In genomic region chr11:827146-827860, GRCh38 we compare ENCODE assay signal across 8 cellular contexts. TPM values are rescaled to one million over a fixed set of nuclear protein-coding genes. Genes with fewer than 3 reads are reported as not detected.
A peak's percentile ranks its signal among the peaks of the same experiment; 100 is the strongest.
DNase-seq lines count a peak whose midpoint lies in the region; ATAC-seq and TF ChIP-seq lines count a peak whose summit lies in the region.

No MANE protein-coding gene starts in this region.

- peak; percentile 18 for TF ChIP-seq CTCF in endodermal cell (conservative IDR thresholded peaks at IDR 0.05)
- TF ChIP-seq CTCF in parathyroid adenoma (IDR thresholded peaks at IDR 0.05), result no peak

- H3K4me2 ChIP-seq in parathyroid adenoma (ENCODE audit: low read length), result peak overlapping the region; percentile 77

- H3K4me1 Mint-ChIP-seq in stimulated activated naive CD8-positive, alpha-beta T cell treated with anti-CD3 and anti-CD28 coated beads, Interleukin-15, Interleukin-2, amounts not matched to agents 100 ng/mL and 50 ng/mL, for 24 hours (ENCODE audit: low read depth), result peaks cover 30% of the 10 kb centered on the region
- peaks cover 22% of the 10 kb centered on the region for H3K4me1 Mint-ChIP-seq in endodermal cell

- H3K4me3 ChIP-seq in endodermal cell (ENCODE audit: low read length), result peak overlapping the region; percentile 68
- peak overlapping the region; percentile 49 for H3K4me3 ChIP-seq in parathyroid adenoma (ENCODE audit: low read depth, low read length)

- H3K27ac ChIP-seq in endodermal cell (ENCODE audit: low read depth, low read length), result no peak overlapping the region
- H3K27ac ChIP-seq in parathyroid adenoma, result no peak overlapping the region

- H3K4me1 ChIP-seq in endodermal cell (ENCODE audit: control insufficient read depth, insufficient read depth, low read length) (peaks cover 18% of the 10 kb centered on the region), parathyroid adenoma (no peaks in the 10 kb centered on the region)

- no peak for DNase-seq in stimulated activated naive CD8-positive, alpha-beta T cell treated with anti-CD3 and anti-CD28 coated beads, Interleukin-15, Interleukin-2, amounts not matched to agents 100 U/mL and 50 U/mL, for 24 hours
- DNase-seq in NCI-H526 treated with DMSO at 0.1 percent for 48 hours (lab: John Stamatoyannopoulos, UW) (peak; percentile 54), endodermal cell (peak; percentile 89), Kasumi-1 (lab: John Stamatoyannopoulos, UW) (no peak)

- ATAC-seq in stimulated activated naive CD8-positive, alpha-beta T cell treated with anti-CD3 and anti-CD28 coated beads, Interleukin-15, Interleukin-2, amounts not matched to agents 100 U/mL and 50 U/mL, for 24 hours, result no peak
- ATAC-seq in HG03378 (IDR thresholded peaks at IDR 0.05; ENCODE audit: unreplicated experiment), result no peak
- ATAC-seq in HG03565 (IDR thresholded peaks at IDR 0.05; ENCODE audit: unreplicated experiment), result no peak

- 4% methylated on average over 66 of the region's 66 CpGs; no CpG with 5 or more reads in 1 of the 2 experiments for WGBS in endodermal cell (ENCODE audit: insufficient coverage in 1 of 2, insufficient read length in 1 of 2), 2 experiments

- H3K36me3 Mint-ChIP-seq in stimulated activated naive CD8-positive, alpha-beta T cell treated with anti-CD3 and anti-CD28 coated beads, Interleukin-15, Interleukin-2, amounts not matched to agents 100 ng/mL and 50 ng/mL, for 24 hours (ENCODE audit: low read depth), result peaks cover 6% of the 10 kb centered on the region
- H3K36me3 Mint-ChIP-seq in endodermal cell (ENCODE audit: low read depth), result peaks cover 12% of the 10 kb centered on the region

- no peaks in the 10 kb centered on the region for H3K9me3 Mint-ChIP-seq in stimulated activated naive CD8-positive, alpha-beta T cell treated with anti-CD3 and anti-CD28 coated beads, Interleukin-15, Interleukin-2, amounts not matched to agents 100 ng/mL and 50 ng/mL, for 24 hours
- no peaks in the 10 kb centered on the region for H3K9me3 Mint-ChIP-seq in endodermal cell

- H3K36me3 ChIP-seq in endodermal cell (ENCODE audit: control insufficient read depth, insufficient read depth, low read length) (no peaks in the 10 kb centered on the region), parathyroid adenoma (ENCODE audit: control insufficient read depth, insufficient read depth, low read length) (no peaks in the 10 kb centered on the region)

- peak overlapping the region; percentile 11 for H3K27ac Mint-ChIP-seq in stimulated activated naive CD8-positive, alpha-beta T cell treated with anti-CD3 and anti-CD28 coated beads, Interleukin-15, Interleukin-2, amounts not matched to agents 100 ng/mL and 50 ng/mL, for 24 hours
- peak overlapping the region; percentile 90 for H3K27ac Mint-ChIP-seq in endodermal cell

- peak overlapping the region; percentile 60 for H3K4me3 Mint-ChIP-seq in stimulated activated naive CD8-positive, alpha-beta T cell treated with anti-CD3 and anti-CD28 coated beads, Interleukin-15, Interleukin-2, amounts not matched to agents 100 ng/mL and 50 ng/mL, for 24 hours
- peak overlapping the region; percentile 69 for H3K4me3 Mint-ChIP-seq in endodermal cell

- H2AFZ ChIP-seq in parathyroid adenoma, result peak overlapping the region; percentile 63

- no peaks in the 10 kb centered on the region for H3K79me2 ChIP-seq in parathyroid adenoma

- no peak overlapping the region for H3K9ac ChIP-seq in endodermal cell (ENCODE audit: extremely low read depth, low read length, poor library complexity, severe bottlenecking)
- H3K9ac ChIP-seq in parathyroid adenoma, result no peak overlapping the region

- peaks cover 31% of the 10 kb centered on the region for H3K27me3 Mint-ChIP-seq in stimulated activated naive CD8-positive, alpha-beta T cell treated with anti-CD3 and anti-CD28 coated beads, Interleukin-15, Interleukin-2, amounts not matched to agents 100 ng/mL and 50 ng/mL, for 24 hours
- peaks cover 48% of the 10 kb centered on the region for H3K27me3 Mint-ChIP-seq in endodermal cell (ENCODE audit: insufficient read depth)

- H3K9me3 ChIP-seq in endodermal cell (ENCODE audit: control insufficient read depth, low read length) (no peaks in the 10 kb centered on the region), parathyroid adenoma (ENCODE audit: control insufficient read depth, low read length) (no peaks in the 10 kb centered on the region)

- peaks cover 66% of the 10 kb centered on the region for H3K27me3 ChIP-seq in endodermal cell (ENCODE audit: control insufficient read depth, insufficient read depth, low read length, poor library complexity, severe bottlenecking)
- no peaks in the 10 kb centered on the region for H3K27me3 ChIP-seq in parathyroid adenoma (ENCODE audit: control insufficient read depth, insufficient read depth, low read length)

RNA-seq across cellular contexts. Expression of gene CRACR2B, which starts 0.4 kb away (rescaled TPM):
- total RNA-seq in endodermal cell, result 10 to 100 TPM; 22.3 to 28.1 TPM
- 9.0 TPM for polyA plus RNA-seq in endodermal cell (2013, experiment 1 of 2)
- 6.2 TPM for polyA plus RNA-seq in endodermal cell (2013, experiment 2 of 2)

RNA-seq across cellular contexts. Expression of gene CD151, which starts 5.4 kb away (rescaled TPM):
- 100 to 1,000 TPM; 139 to 165 TPM for total RNA-seq in endodermal cell
- polyA plus RNA-seq in endodermal cell (2013, experiment 1 of 2), result 153 TPM
- 149 TPM for polyA plus RNA-seq in endodermal cell (2013, experiment 2 of 2)

RNA-seq across cellular contexts. Expression of gene PNPLA2, which starts 8.6 kb away (rescaled TPM):
- 10 to 100 TPM; 77.0 to 77.6 TPM for total RNA-seq in endodermal cell
- polyA plus RNA-seq in endodermal cell (2013, experiment 1 of 2), result 35.9 TPM
- polyA plus RNA-seq in endodermal cell (2013, experiment 2 of 2), result 30.1 TPM

RNA-seq across cellular contexts. Expression of gene POLR2L, which starts 15.0 kb away (rescaled TPM):
- total RNA-seq in endodermal cell, result 100 to 1,000 TPM; 139 to 148 TPM
- 111 TPM for polyA plus RNA-seq in endodermal cell (2013, experiment 1 of 2)
- 114 TPM for polyA plus RNA-seq in endodermal cell (2013, experiment 2 of 2)

RNA-seq across cellular contexts. Expression of gene TSPAN4, which starts 15.3 kb away (rescaled TPM):
- total RNA-seq in endodermal cell, result 10 to 100 TPM; 56.8 to 71.1 TPM
- polyA plus RNA-seq in endodermal cell (2013, experiment 1 of 2), result 51.9 TPM
- polyA plus RNA-seq in endodermal cell (2013, experiment 2 of 2), result 47.2 TPM

Comparison
In these comparisons a context has a peak if more than half of its experiments do, and no peak if none do; other contexts are left out.
1. DNase-seq: peak in NCI-H526 treated with DMSO at 0.1 percent for 48 hours (single experiment) and endodermal cell (single experiment); none in stimulated activated naive CD8-positive, alpha-beta T cell treated with anti-CD3 and anti-CD28 coated beads, Interleukin-15, Interleukin-2, amounts not matched to agents 100 U/mL and 50 U/mL, for 24 hours (single experiment) and Kasumi-1 (0 of 2).